ENCODE assay signal across 15 cellular contexts in genomic region chr10:112752268-112752667, GRCh38.
"Had no signal": no experiment of that assay in that cellular context is flagged by ENCODE, and none has a peak within 500 bp of the region (broad histone marks: within the 10 kb centered on the region; RNA-seq: fewer than 3 reads in every experiment).

No MANE protein-coding gene starts in this region.

- H3K27me3 ChIP-seq: testis had no signal

- ATAC-seq: activated naive CD8-positive, alpha-beta T cell treated with anti-CD3 and anti-CD28 coated beads, Interleukin-2, amount 50 U/mL, for 24 hours; mucosa of descending colon; stimulated activated naive CD8-positive, alpha-beta T cell treated with anti-CD3 and anti-CD28 coated beads, Interleukin-15, amount 100 ng/mL, for 72 hours had no signal

- DNase-seq: activated B cell treated with CpG ODN at 0.5 μM for 24 hours; activated CD4-positive, alpha-beta T cell treated with anti-CD3 and anti-CD28 coated beads, Interleukin-2, amount 10 ng/mL, durations not matched to agents 24 days and 14 days; activated naive CD4-positive, alpha-beta T cell treated with Interleukin-2 at 50 U/mL for 16 hours; activated naive CD8-positive, alpha-beta T cell treated with anti-CD3 and anti-CD28 coated beads, Interleukin-2, amount 50 U/mL, for 24 hours; effector memory CD4-positive, alpha-beta T cell; mucosa of descending colon; nephron progenitor cell; stimulated activated CD4-positive, alpha-beta T cell treated with anti-CD3 and anti-CD28 coated beads, Interleukin-4, amount 100 ng/mL, for 4 hours; stimulated activated naive CD8-positive, alpha-beta T cell treated with anti-CD3 and anti-CD28 coated beads, Interleukin-15, amount 100 ng/mL, for 72 hours; T-helper 2 cell; testis had no signal

- H3K4me3 ChIP-seq: lung, mucosa of descending colon, skin epidermis, testis had no signal

- FAIRE-seq: TTC549, urothelium cell line had no signal

- H3K9me3 ChIP-seq: mucosa of descending colon, testis had no signal

- H3K27ac ChIP-seq: skin epidermis, testis had no signal
